ENCODE assay signal across 21 cellular contexts in the genomic region with DNA sequence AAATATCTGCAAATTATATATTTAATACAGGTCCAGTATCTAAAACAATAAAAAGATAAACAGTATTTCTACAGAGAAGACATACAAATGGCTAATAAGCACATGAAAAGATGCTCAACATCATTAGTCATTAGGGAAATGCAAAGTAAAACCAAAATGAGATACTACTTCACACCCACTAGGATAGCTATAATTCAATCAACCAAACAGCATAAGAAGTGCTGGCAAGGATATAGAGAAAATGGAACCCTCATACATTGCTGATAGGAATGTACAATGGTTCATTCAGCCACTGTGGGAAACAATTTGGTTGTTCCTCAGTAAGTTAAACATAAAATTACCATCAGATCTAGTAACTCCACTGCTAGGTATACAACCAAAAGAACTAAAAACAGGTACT.
"Had no signal": no experiment of that assay in that cellular context is flagged by ENCODE, and none has a peak within 500 bp of the region (broad histone marks: within the 10 kb centered on the region; RNA-seq: fewer than 3 reads in every experiment).

No MANE protein-coding gene starts in this region.

- H3K4me1 ChIP-seq: colonic mucosa, neural progenitor cell had no signal

- H3K27me3 Mint-ChIP-seq: activated CD4-positive, alpha-beta memory T cell treated with anti-CD3 and anti-CD28 coated beads, Interleukin-2, amount 10 ng/mL, durations not matched to agents 7 days and 5 days; activated naive CD4-positive, alpha-beta T cell treated with anti-CD3 and anti-CD28 coated beads, Interleukin-2, amount 50 U/mL, for 24 hours; naive thymus-derived CD8-positive, alpha-beta T cell; progenitor cell of endocrine pancreas; T-cell had no signal

- H3K4me3 ChIP-seq: breast epithelium, colonic mucosa, gastroesophageal sphincter, lower lobe of right lung, neural progenitor cell, right atrium auricular region had no signal

- H3K36me3 ChIP-seq: breast epithelium, colonic mucosa, gastroesophageal sphincter, lower lobe of right lung, neural progenitor cell, right atrium auricular region had no signal

- ATAC-seq: gastroesophageal sphincter; left cardiac atrium; naive thymus-derived CD8-positive, alpha-beta T cell; stimulated activated naive CD8-positive, alpha-beta T cell treated with anti-CD3 and anti-CD28 coated beads, Interleukin-15, Interleukin-2, amounts not matched to agents 100 U/mL and 50 U/mL, for 24 hours; T-cell had no signal

- H3K27ac ChIP-seq: breast epithelium, colonic mucosa, epithelial cell of prostate, gastroesophageal sphincter, lower lobe of right lung, neural progenitor cell, right atrium auricular region had no signal

- H3K4me3 Mint-ChIP-seq: activated CD4-positive, alpha-beta memory T cell treated with anti-CD3 and anti-CD28 coated beads, Interleukin-2, amount 10 ng/mL, durations not matched to agents 7 days and 5 days; activated naive CD4-positive, alpha-beta T cell treated with anti-CD3 and anti-CD28 coated beads, Interleukin-2, amount 50 U/mL, for 24 hours; activated T-helper 1 cell treated with anti-CD3 and anti-CD28 coated beads, Interleukin-12 subunit alpha, Interleukin-12 subunit beta, Interleukin-2, Interleukin-4 antibody, amounts not matched to agents 30 ng/mL and 10 ng/mL and 1 ng/mL, durations not matched to agents 14 hours and 24 hours and 36 hours; endodermal cell; neural progenitor cell; T-cell had no signal

- H3K27me3 ChIP-seq: breast epithelium, colonic mucosa, gastroesophageal sphincter, neural progenitor cell, right atrium auricular region had no signal

- H3K9me3 ChIP-seq: breast epithelium, colonic mucosa, gastroesophageal sphincter, lower lobe of right lung, right atrium auricular region had no signal

- H3K27ac Mint-ChIP-seq: activated CD4-positive, alpha-beta memory T cell treated with anti-CD3 and anti-CD28 coated beads, Interleukin-2, amount 10 ng/mL, durations not matched to agents 7 days and 5 days; activated naive CD4-positive, alpha-beta T cell treated with anti-CD3 and anti-CD28 coated beads, Interleukin-2, amount 50 U/mL, for 24 hours; endodermal cell; naive thymus-derived CD8-positive, alpha-beta T cell; neural progenitor cell; progenitor cell of endocrine pancreas; T-cell had no signal

- DNase-seq: activated CD4-positive, alpha-beta memory T cell treated with anti-CD3 and anti-CD28 coated beads, Interleukin-2, amount 10 ng/mL, durations not matched to agents 7 days and 5 days; activated CD4-positive, alpha-beta T cell treated with anti-CD3 and anti-CD28 coated beads for 48 hours; activated gamma-delta T cell treated with Interleukin-2 at 50 U/mL for 16 hours; colonic mucosa; endodermal cell; head of caudate nucleus; islet precursor cell; left cardiac atrium; lower lobe of right lung; naive thymus-derived CD8-positive, alpha-beta T cell; stimulated activated CD4-positive, alpha-beta T cell treated with anti-CD3 and anti-CD28 coated beads, Interleukin-4, amount 100 ng/mL, for 24 hours; stimulated activated naive CD8-positive, alpha-beta T cell treated with anti-CD3 and anti-CD28 coated beads, Interleukin-15, Interleukin-2, amounts not matched to agents 100 U/mL and 50 U/mL, for 24 hours; T-cell had no signal

- H3K9me3 Mint-ChIP-seq: activated CD4-positive, alpha-beta memory T cell treated with anti-CD3 and anti-CD28 coated beads, Interleukin-2, amount 10 ng/mL, durations not matched to agents 7 days and 5 days; activated naive CD4-positive, alpha-beta T cell treated with anti-CD3 and anti-CD28 coated beads, Interleukin-2, amount 50 U/mL, for 24 hours; endodermal cell; naive thymus-derived CD8-positive, alpha-beta T cell; neural progenitor cell; T-cell had no signal
